In the genomic region with DNA sequence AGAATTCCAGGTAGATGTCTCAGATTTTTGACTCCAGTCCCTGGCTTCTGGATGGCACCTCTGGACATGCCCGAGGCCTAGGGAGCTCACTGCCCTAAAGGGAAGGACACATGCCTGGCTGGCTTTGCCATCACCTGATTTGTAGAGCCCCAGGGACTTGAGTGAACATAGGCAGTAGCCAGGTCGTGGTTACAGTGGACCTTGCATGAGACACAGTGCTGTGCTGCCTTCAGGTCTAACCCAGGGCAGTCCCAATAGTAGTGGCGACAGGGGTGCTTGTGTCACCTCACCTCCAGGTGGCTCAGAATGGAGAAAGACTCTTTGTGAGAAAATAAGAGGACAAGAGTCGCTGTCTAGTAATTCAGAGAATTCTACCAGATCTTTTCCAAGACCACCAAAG, we compare ENCODE assay signal across 29 cellular contexts.
"Had no signal": no experiment of that assay in that cellular context is flagged by ENCODE, and none has a peak within 500 bp of the region (broad histone marks: within the 10 kb centered on the region; RNA-seq: fewer than 3 reads in every experiment).

No MANE protein-coding gene starts in this region.

- DNase-seq: activated CD4-positive, alpha-beta memory T cell treated with anti-CD3 and anti-CD28 coated beads, Interleukin-2, amount 10 ng/mL, durations not matched to agents 7 days and 5 days; activated CD4-positive, alpha-beta T cell treated with anti-CD3 and anti-CD28 coated beads for 1 hour; activated CD4-positive, alpha-beta T cell treated with anti-CD3 and anti-CD28 coated beads for 4 hours; activated CD4-positive, alpha-beta T cell treated with anti-CD3 and anti-CD28 coated beads, Interleukin-2, amount 10 ng/mL, durations not matched to agents 7 days and 5 days; activated CD4-positive, alpha-beta T cell treated with anti-CD3 and anti-CD28 coated beads, Interleukin-2, amount 50 U/mL, for 4 hours; activated CD8-positive, alpha-beta memory T cell treated with anti-CD3 and anti-CD28 coated beads, Interleukin-2, amount 50 U/mL, for 48 hours; activated gamma-delta T cell; activated naive CD4-positive, alpha-beta T cell; activated naive CD4-positive, alpha-beta T cell treated with anti-CD3 and anti-CD28 coated beads, Interleukin-2, amount 10 ng/mL, durations not matched to agents 7 days and 5 days; activated naive CD8-positive, alpha-beta T cell treated with anti-CD3 and anti-CD28 coated beads, Interleukin-2, amount 10 ng/mL, durations not matched to agents 7 days and 5 days; activated T-cell treated with anti-CD3 and anti-CD28 coated beads for 4 hours; activated T-cell treated with anti-CD3 and anti-CD28 coated beads, Interleukin-2, amount 50 U/mL, for 24 hours; activated T-cell treated with anti-CD3 and anti-CD28 coated beads, Interleukin-2, amount 50 U/mL, for 72 hours; central memory CD4-positive, alpha-beta T cell; cerebellar nuclear complex; colonic mucosa; effector CD8-positive, alpha-beta T cell; esophagus squamous epithelium; foreskin melanocyte; head of caudate nucleus; T-helper 2 cell had no signal

- H3K4me3 ChIP-seq: ascending aorta, breast epithelium, cardiac muscle cell, colonic mucosa, esophagus squamous epithelium, gastroesophageal sphincter had no signal

- H3K27ac ChIP-seq: ascending aorta, breast epithelium, cardiac muscle cell, colonic mucosa, epithelial cell of prostate, esophagus squamous epithelium, gastroesophageal sphincter had no signal

- H3K4me1 ChIP-seq: breast epithelium, colonic mucosa, esophagus squamous epithelium, gastroesophageal sphincter had no signal

- H3K9me3 ChIP-seq: colonic mucosa had no signal

- FAIRE-seq: endometrium, endothelial cell of umbilical vein had no signal

- H3K36me3 ChIP-seq: ascending aorta, breast epithelium, cardiac muscle cell, colonic mucosa, esophagus squamous epithelium, gastroesophageal sphincter had no signal

- H3K27me3 ChIP-seq: ascending aorta, breast epithelium, cardiac muscle cell, colonic mucosa, esophagus squamous epithelium, gastroesophageal sphincter had no signal

- ATAC-seq: activated naive CD4-positive, alpha-beta T cell treated with anti-CD3 and anti-CD28 coated beads, Interleukin-2, amount 50 U/mL, for 72 hours; activated T-cell treated with anti-CD3 and anti-CD28 coated beads, Interleukin-2, amount 50 U/mL, for 72 hours; gastroesophageal sphincter had no signal
